In genomic region chr7:130695840-130696239, GRCh38 we compare ENCODE assay signal across 9 cellular contexts. TPM values are rescaled to one million over a fixed set of nuclear protein-coding genes. Genes with fewer than 3 reads are reported as not detected.
DNase-seq lines count a peak whose midpoint lies in the region; ATAC-seq, FAIRE-seq and TF ChIP-seq lines count a peak whose summit lies in the region.
"Had no signal": no experiment of that assay in that cellular context is flagged by ENCODE, and none has a peak within 500 bp of the region (broad histone marks: within the 10 kb centered on the region; RNA-seq: fewer than 3 reads in every experiment).

No MANE protein-coding gene starts in this region.

- ATAC-seq in HG03175 (IDR thresholded peaks at IDR 0.05; ENCODE audit: unreplicated experiment) = no peak

- peak; percentile 63 to 76 for TF ChIP-seq RAD21 in liver (IDR thresholded peaks at IDR 0.05)

- DNase-seq in D721Med (ENCODE audit: insufficient read length, low spot score) = no peak
- DNase-seq in KBM-7 = peak; percentile 14
- no peak for DNase-seq in cortex of kidney (lab: John Stamatoyannopoulos, UW)
- DNase-seq in ecto neural progenitor cell (ENCODE audit: low spot score) = no peak
- no peak for DNase-seq in stimulated activated CD4-positive, alpha-beta T cell treated with anti-CD3 and anti-CD28 coated beads, Interleukin-2, amount 100 ng/mL, for 24 hours

- H3K4me1 ChIP-seq in liver (ENCODE audit: control insufficient read depth in 4 of 4, insufficient read depth in 4 of 4, low read length in 3 of 4) = no peaks in the 10 kb centered on the region

- no peaks in the 10 kb centered on the region for H3K27me3 ChIP-seq in liver (ENCODE audit: control insufficient read depth in 4 of 4, insufficient read depth in 4 of 4, low read length in 3 of 4)

- in situ Hi-C loops in KBM-7 (cut with MboI; ENCODE audit: low pct_unique_long_range_greater_than_20kb, low sequenced_read_pairs) = no loop called here

- whole genome bisulfite sequencing in liver = 51% methylated on average over 2 of the region's 2 CpGs

- FAIRE-seq in D721Med (lab: Jason Lieb, UNC) = no peak

- no peaks in the 10 kb centered on the region for H3K36me3 ChIP-seq in liver (ENCODE audit: control insufficient read depth in 4 of 4, insufficient read depth in 3 of 4, low read depth in 1 of 4, low read length in 3 of 4)

- H3K9me3 ChIP-seq in liver (ENCODE audit: control insufficient read depth in 4 of 4, low read length in 3 of 4) = no peaks in the 10 kb centered on the region

- no peak overlapping the region for H3K27ac ChIP-seq in liver (ENCODE audit: low read depth in 1 of 2, low read length in 2 of 2)

- TF ChIP-seq CTCF in D721Med (IDR thresholded peaks at IDR 0.05; ENCODE audit: insufficient read depth, missing control alignments) (peak; percentile 51), WI38 (IDR thresholded peaks at IDR 0.05; ENCODE audit: low read depth, low read length) (peak; percentile 49), liver (IDR thresholded peaks at IDR 0.05; ENCODE audit: low read depth, low read length, missing input control) (peak; percentile 50)

- H3K9ac ChIP-seq in liver (ENCODE audit: low read depth in 1 of 2, low read length in 2 of 2) = no peak overlapping the region

- no peak overlapping the region for H3K4me3 ChIP-seq in WI38 (ENCODE audit: low read depth, low read length)
- no peak overlapping the region for H3K4me3 ChIP-seq in liver (ENCODE audit: low read depth in 1 of 3, low read length in 3 of 3)

TF ChIP-seq in liver, 16 proteins besides CTCF, POLR2A, EP300 and RAD21:
- TF ChIP-seq, protein P1, sequence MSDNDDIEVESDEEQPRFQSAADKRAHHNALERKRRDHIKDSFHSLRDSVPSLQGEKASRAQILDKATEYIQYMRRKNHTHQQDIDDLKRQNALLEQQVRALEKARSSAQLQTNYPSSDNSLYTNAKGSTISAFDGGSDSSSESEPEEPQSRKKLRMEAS (IDR thresholded peaks at IDR 0.05) = no peak

RNA-seq across cellular contexts. Expression of gene TSGA13, which starts 9.5 kb away (rescaled TPM):
- total RNA-seq in liver = not detected
- polyA plus RNA-seq in liver = not detected
- total RNA-seq: mononuclear cell had no signal

RNA-seq across cellular contexts. Expression of gene COPG2, which starts 27.3 kb away (rescaled TPM):
- total RNA-seq in liver = 10 to 100 TPM in 1 of 2 donors, 1 to 10 TPM in 1; 4.9 to 10.3 TPM
- polyA plus RNA-seq in liver = 1 to 10 TPM in 1 of 2 donors, under 1 TPM in 1; 0.99 to 4.4 TPM

RNA-seq across cellular contexts. Expression of gene KLF14, which starts 38.2 kb away (rescaled TPM):
- under 1 TPM; 0.05 to 0.08 TPM for total RNA-seq in liver
- not detected for polyA plus RNA-seq in liver
